ENCODE assay signal across 23 cellular contexts in the genomic region with DNA sequence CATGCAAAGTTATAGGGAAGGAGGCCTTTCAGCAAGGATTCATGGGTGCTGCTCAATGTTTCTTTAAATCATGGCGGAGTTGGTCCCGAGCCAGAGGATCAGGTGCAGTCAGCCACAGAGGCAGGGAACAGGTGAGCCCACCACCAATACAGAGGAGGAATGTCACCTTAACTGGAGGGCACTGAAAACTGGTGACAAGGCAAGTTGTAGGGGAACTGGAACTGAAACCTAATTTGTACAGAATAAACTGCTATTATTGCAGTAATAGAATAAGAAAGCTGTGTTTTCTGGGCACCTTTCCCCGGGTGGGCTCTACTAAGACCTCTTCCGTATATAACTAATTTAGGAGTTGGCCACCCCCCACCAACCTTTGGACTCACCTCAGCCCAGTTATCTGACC.
"Had no signal": no experiment of that assay in that cellular context is flagged by ENCODE, and none has a peak within 500 bp of the region (broad histone marks: within the 10 kb centered on the region; RNA-seq: fewer than 3 reads in every experiment).

No MANE protein-coding gene starts in this region.

- H3K4me3 Mint-ChIP-seq: activated CD4-positive, alpha-beta memory T cell treated with anti-CD3 and anti-CD28 coated beads, Interleukin-2, amount 10 ng/mL, durations not matched to agents 7 days and 5 days; activated CD4-positive, alpha-beta T cell treated with anti-CD3 and anti-CD28 coated beads for 36 hours; activated naive CD4-positive, alpha-beta T cell treated with anti-CD3 and anti-CD28 coated beads, Interleukin-2, amount 10 ng/mL, durations not matched to agents 7 days and 5 days; activated naive CD8-positive, alpha-beta T cell treated with anti-CD3 and anti-CD28 coated beads for 36 hours; activated T-cell treated with anti-CD3 and anti-CD28 coated beads, Interleukin-2, amount 50 U/mL, for 72 hours; T-cell had no signal

- H3K9me3 Mint-ChIP-seq: activated CD4-positive, alpha-beta memory T cell treated with anti-CD3 and anti-CD28 coated beads, Interleukin-2, amount 10 ng/mL, durations not matched to agents 7 days and 5 days; activated naive CD4-positive, alpha-beta T cell treated with anti-CD3 and anti-CD28 coated beads, Interleukin-2, amount 10 ng/mL, durations not matched to agents 7 days and 5 days; activated naive CD8-positive, alpha-beta T cell treated with anti-CD3 and anti-CD28 coated beads for 36 hours; activated T-cell treated with anti-CD3 and anti-CD28 coated beads, Interleukin-2, amount 50 U/mL, for 72 hours; activated T-helper 2 cell treated with anti-CD3 and anti-CD28 coated beads, Interferon-gamma antibody, Interleukin-2, Interleukin-4, amounts not matched to agents 10 μg/mL and 5 μg/mL and 100 μg/mL, durations not matched to agents 14 hours and 24 hours and 36 hours; T-cell had no signal

- H3K27ac Mint-ChIP-seq: activated CD4-positive, alpha-beta memory T cell treated with anti-CD3 and anti-CD28 coated beads, Interleukin-2, amount 10 ng/mL, durations not matched to agents 7 days and 5 days; activated CD4-positive, alpha-beta T cell treated with anti-CD3 and anti-CD28 coated beads for 36 hours; activated naive CD4-positive, alpha-beta T cell treated with anti-CD3 and anti-CD28 coated beads, Interleukin-2, amount 10 ng/mL, durations not matched to agents 7 days and 5 days; activated naive CD8-positive, alpha-beta T cell treated with anti-CD3 and anti-CD28 coated beads for 36 hours; activated T-cell treated with anti-CD3 and anti-CD28 coated beads, Interleukin-2, amount 50 U/mL, for 72 hours; activated T-helper 2 cell treated with anti-CD3 and anti-CD28 coated beads, Interferon-gamma antibody, Interleukin-2, Interleukin-4, amounts not matched to agents 10 μg/mL and 5 μg/mL and 100 μg/mL, durations not matched to agents 14 hours and 24 hours and 36 hours; T-cell had no signal

- H3K36me3 ChIP-seq: brain microvascular endothelial cell, cardiac muscle cell, WERI-Rb-1 had no signal

- H3K27ac ChIP-seq: brain microvascular endothelial cell, cardiac muscle cell, SK-N-MC, WERI-Rb-1 had no signal

- H3K36me3 Mint-ChIP-seq: activated naive CD4-positive, alpha-beta T cell treated with anti-CD3 and anti-CD28 coated beads, Interleukin-2, amount 10 ng/mL, durations not matched to agents 7 days and 5 days; activated naive CD8-positive, alpha-beta T cell treated with anti-CD3 and anti-CD28 coated beads for 36 hours; T-cell had no signal

- DNase-seq: activated CD4-positive, alpha-beta memory T cell treated with anti-CD3 and anti-CD28 coated beads, Interleukin-2, amount 10 ng/mL, durations not matched to agents 7 days and 5 days; activated CD4-positive, alpha-beta T cell treated with anti-CD3 and anti-CD28 coated beads for 36 hours; activated CD4-positive, alpha-beta T cell treated with anti-CD3 and anti-CD28 coated beads, Interleukin-2, amount 50 U/mL, for 1 hour; activated CD8-positive, alpha-beta memory T cell treated with anti-CD3 and anti-CD28 coated beads, Interleukin-2, amount 50 U/mL, for 4 hours; activated gamma-delta T cell treated with Interleukin-2 at 50 U/mL for 16 hours; activated naive CD4-positive, alpha-beta T cell treated with anti-CD3 and anti-CD28 coated beads, Interleukin-2, amount 10 ng/mL, durations not matched to agents 7 days and 5 days; activated naive CD8-positive, alpha-beta T cell treated with anti-CD3 and anti-CD28 coated beads for 36 hours; activated T-cell treated with anti-CD3 and anti-CD28 coated beads, Interleukin-2, amount 50 U/mL, for 72 hours; brain microvascular endothelial cell; cerebellar nuclear complex; KBM-7; NCI-H1930; NCI-H2171; NCI-H2227 treated with DMSO at 0.1 percent for 48 hours; NCI-H526 treated with DMSO at 0.1 percent for 48 hours; NCI-H82; T-cell; T-helper 2 cell; WERI-Rb-1 had no signal

- H3K27me3 ChIP-seq: brain microvascular endothelial cell, cardiac muscle cell had no signal

- H3K4me3 ChIP-seq: cardiac muscle cell, SK-N-MC had no signal

- H3K4me1 Mint-ChIP-seq: activated CD4-positive, alpha-beta memory T cell treated with anti-CD3 and anti-CD28 coated beads, Interleukin-2, amount 10 ng/mL, durations not matched to agents 7 days and 5 days; activated CD4-positive, alpha-beta T cell treated with anti-CD3 and anti-CD28 coated beads for 36 hours; activated naive CD4-positive, alpha-beta T cell treated with anti-CD3 and anti-CD28 coated beads, Interleukin-2, amount 10 ng/mL, durations not matched to agents 7 days and 5 days; activated naive CD8-positive, alpha-beta T cell treated with anti-CD3 and anti-CD28 coated beads for 36 hours; T-cell had no signal

- ATAC-seq: activated CD4-positive, alpha-beta T cell treated with anti-CD3 and anti-CD28 coated beads for 36 hours; activated T-cell treated with anti-CD3 and anti-CD28 coated beads, Interleukin-2, amount 50 U/mL, for 72 hours; Right ventricle myocardium inferior; T-cell had no signal
